21 cellular contexts compared by ENCODE assay signal in genomic region chr7:115354925-115355324, GRCh38.
"Had no signal": no experiment of that assay in that cellular context is flagged by ENCODE, and none has a peak within 500 bp of the region (broad histone marks: within the 10 kb centered on the region; RNA-seq: fewer than 3 reads in every experiment).

No MANE protein-coding gene starts in this region.

- H3K27me3 ChIP-seq: left lung, neutrophil, pancreas, spleen, testis, tibial artery had no signal

- H3K27ac ChIP-seq: left lung, neutrophil, pancreas, spleen, testis, tibial artery had no signal

- ATAC-seq: effector memory CD8-positive, alpha-beta T cell; left cardiac atrium; left lung; mucosa of descending colon; natural killer cell treated with Interleukin-12 subunit alpha and Interleukin-12 subunit beta and Interleukin-15 and Interleukin-18, amount 100 ng/mL, for 72 hours; pancreas; sciatic nerve; stimulated activated memory B cell treated with anti-CD40 and anti-IgM and Interleukin-4, amounts not matched to agents 10 μg/mL and 1 μg/mL and 100 μg/mL, for 72 hours; stimulated activated naive CD8-positive, alpha-beta T cell treated with anti-CD3 and anti-CD28 coated beads, Interleukin-15, Interleukin-2, amounts not matched to agents 100 U/mL and 50 U/mL, for 24 hours had no signal

- H3K36me3 ChIP-seq: left lung, neutrophil, pancreas, spleen, tibial artery had no signal

- DNase-seq: cortex of kidney; effector memory CD8-positive, alpha-beta T cell; erythroblast; head of caudate nucleus; left cardiac atrium; left lung; mesenchymal stem cell; mucosa of descending colon; naive B cell; pancreas; spleen; stimulated activated CD4-positive, alpha-beta T cell treated with anti-CD3 and anti-CD28 coated beads, Interleukin-4, amount 100 ng/mL, for 4 hours; stimulated activated naive CD8-positive, alpha-beta T cell treated with anti-CD3 and anti-CD28 coated beads, Interleukin-15, Interleukin-2, amounts not matched to agents 100 U/mL and 50 U/mL, for 24 hours; substantia nigra; testis; tibial artery had no signal

- H3K4me1 ChIP-seq: left lung, pancreas, spleen, testis, tibial artery had no signal

- H3K9me3 ChIP-seq: left lung, mucosa of descending colon, neutrophil, pancreas, spleen, testis, tibial artery had no signal

- FAIRE-seq: endometrium had no signal

- H3K4me3 ChIP-seq: left lung, mucosa of descending colon, pancreas, spleen, testis, tibial artery had no signal
